In genomic region chr15:92861742-92862141, GRCh38 we compare ENCODE assay signal across 8 cellular contexts.
"Had no signal": no experiment of that assay in that cellular context is flagged by ENCODE, and none has a peak within 500 bp of the region (broad histone marks: within the 10 kb centered on the region; RNA-seq: fewer than 3 reads in every experiment).

No MANE protein-coding gene starts in this region.

- DNase-seq: H9, HCEC 1CT, KBM-7 had no signal

- H3K9ac ChIP-seq: KMS-11 had no signal

- ATAC-seq: GM23338 had no signal

- H3K4me1 Mint-ChIP-seq: GM23338, H9 had no signal

- H3K4me2 ChIP-seq: GM23338, KMS-11 had no signal

- H3K4me3 Mint-ChIP-seq: GM23338, H9 had no signal

- H3K4me3 ChIP-seq: GM23338 had no signal

- H3K27ac ChIP-seq: KMS-11 had no signal

- H2AFZ ChIP-seq: GM23338 had no signal

- FAIRE-seq: H1, H54, HTR-8/SVneo had no signal

- H3K27ac Mint-ChIP-seq: GM23338, H9 had no signal
